1 cellular context compared by ENCODE assay signal in the genomic region with DNA sequence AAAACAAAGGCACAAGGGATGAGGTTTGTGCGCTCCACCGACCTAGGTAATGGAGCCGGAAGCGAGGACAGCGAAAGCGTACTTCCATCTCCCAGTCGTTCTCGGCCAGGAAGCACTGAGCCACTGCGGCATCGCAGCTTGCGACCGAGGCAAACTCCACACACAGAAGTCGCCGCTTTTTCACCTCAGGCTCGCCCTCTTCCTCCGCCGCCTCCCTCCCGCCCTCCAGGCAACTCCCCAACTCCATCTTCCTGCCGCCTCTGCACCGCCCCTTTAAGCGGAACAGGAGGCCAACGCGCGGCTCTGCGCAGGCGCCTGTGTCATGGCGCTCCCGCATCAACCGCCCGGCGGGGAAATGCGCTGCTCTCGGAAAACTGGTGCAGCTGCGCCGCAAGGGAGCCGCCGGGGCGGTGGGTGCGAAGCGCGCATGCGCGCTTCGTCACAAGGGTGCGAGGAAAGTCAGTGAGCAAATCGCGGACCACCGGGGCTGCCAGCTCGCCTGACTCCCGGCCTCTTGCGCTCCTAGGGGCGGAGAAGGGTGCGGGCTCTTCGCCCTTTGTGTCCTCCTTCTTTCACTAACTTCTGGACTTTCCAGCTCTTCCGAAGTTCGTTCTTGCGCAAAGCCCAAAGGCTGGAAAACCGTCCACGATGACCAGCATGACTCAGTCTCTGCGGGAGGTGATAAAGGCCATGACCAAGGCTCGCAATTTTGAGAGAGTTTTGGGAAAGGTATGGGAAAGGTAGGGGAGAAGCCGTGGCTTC.
TF ChIP-seq lines count a peak whose summit lies in the region.

ACOT13 (plus strand) TSS at position 462 of the 762 bp plus-strand sequence; CDS start at position 649, 187 bp downstream.
TDP2 (minus strand) TSS at position 284 of the 762 bp plus-strand sequence; CDS start at position 247, 37 bp downstream.

TF ChIP-seq in WTC11, 78 proteins besides CTCF, POLR2A, EP300 and RAD21 (continued from another document and continues in another):
- peak; percentile 80 for TF ChIP-seq FOXP4 (CRISPR knock-in tag; IDR thresholded peaks at IDR 0.05)
- no peak for TF ChIP-seq JAZF1 (CRISPR knock-in tag; IDR thresholded peaks at IDR 0.05)
- 0 out of 2 replicates have a peak, but pooled peaks have one; percentile 71 for TF ChIP-seq RELA (CRISPR knock-in tag; IDR thresholded peaks at IDR 0.05; ENCODE audit: borderline replicate concordance)
- 0 out of 2 replicates have a peak, but pooled peaks have one; percentile 74 for TF ChIP-seq JUN (CRISPR knock-in tag; IDR thresholded peaks at IDR 0.05)
- peak; percentile 94 for TF ChIP-seq FOXK1 (CRISPR knock-in tag; IDR thresholded peaks at IDR 0.05)
- TF ChIP-seq NFE2L1 (CRISPR knock-in tag; IDR thresholded peaks at IDR 0.05): peak; percentile 74; the same call in 1 of the 2 replicates
- no peak for TF ChIP-seq E2F1 (CRISPR knock-in tag; IDR thresholded peaks at IDR 0.05)
- TF ChIP-seq CBFB (CRISPR knock-in tag; IDR thresholded peaks at IDR 0.05; ENCODE audit: low read depth): 0 out of 2 replicates have a peak, but pooled peaks have one; percentile 75
- 0 out of 2 replicates have a peak, but pooled peaks have one; percentile 11 for TF ChIP-seq TP53 (CRISPR knock-in tag; IDR thresholded peaks at IDR 0.05)
- no peak for TF ChIP-seq ZNF396 (CRISPR knock-in tag; IDR thresholded peaks at IDR 0.05; ENCODE audit: borderline replicate concordance)
- TF ChIP-seq, protein P1, sequence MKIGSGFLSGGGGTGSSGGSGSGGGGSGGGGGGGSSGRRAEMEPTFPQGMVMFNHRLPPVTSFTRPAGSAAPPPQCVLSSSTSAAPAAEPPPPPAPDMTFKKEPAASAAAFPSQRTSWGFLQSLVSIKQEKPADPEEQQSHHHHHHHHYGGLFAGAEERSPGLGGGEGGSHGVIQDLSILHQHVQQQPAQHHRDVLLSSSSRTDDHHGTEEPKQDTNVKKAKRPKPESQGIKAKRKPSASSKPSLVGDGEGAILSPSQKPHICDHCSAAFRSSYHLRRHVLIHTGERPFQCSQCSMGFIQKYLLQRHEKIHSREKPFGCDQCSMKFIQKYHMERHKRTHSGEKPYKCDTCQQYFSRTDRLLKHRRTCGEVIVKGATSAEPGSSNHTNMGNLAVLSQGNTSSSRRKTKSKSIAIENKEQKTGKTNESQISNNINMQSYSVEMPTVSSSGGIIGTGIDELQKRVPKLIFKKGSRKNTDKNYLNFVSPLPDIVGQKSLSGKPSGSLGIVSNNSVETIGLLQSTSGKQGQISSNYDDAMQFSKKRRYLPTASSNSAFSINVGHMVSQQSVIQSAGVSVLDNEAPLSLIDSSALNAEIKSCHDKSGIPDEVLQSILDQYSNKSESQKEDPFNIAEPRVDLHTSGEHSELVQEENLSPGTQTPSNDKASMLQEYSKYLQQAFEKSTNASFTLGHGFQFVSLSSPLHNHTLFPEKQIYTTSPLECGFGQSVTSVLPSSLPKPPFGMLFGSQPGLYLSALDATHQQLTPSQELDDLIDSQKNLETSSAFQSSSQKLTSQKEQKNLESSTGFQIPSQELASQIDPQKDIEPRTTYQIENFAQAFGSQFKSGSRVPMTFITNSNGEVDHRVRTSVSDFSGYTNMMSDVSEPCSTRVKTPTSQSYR (CRISPR knock-in tag; IDR thresholded peaks at IDR 0.05): no peak; the same call in 1 of the 2 replicates
- no peak for TF ChIP-seq NR1H2 (CRISPR knock-in tag; IDR thresholded peaks at IDR 0.05)
- no peak for TF ChIP-seq NR2C2 (CRISPR knock-in tag; IDR thresholded peaks at IDR 0.05)
- no peak for TF ChIP-seq NFYB (CRISPR knock-in tag; conservative IDR thresholded peaks at IDR 0.05; ENCODE audit: low read depth)
- TF ChIP-seq SP1 (CRISPR knock-in tag; conservative IDR thresholded peaks at IDR 0.05): peak; percentile 90; the same call in 1 of the 2 replicates
- peak; percentile 93 for TF ChIP-seq ETV6 (CRISPR knock-in tag; IDR thresholded peaks at IDR 0.05)
- TF ChIP-seq, protein P2, sequence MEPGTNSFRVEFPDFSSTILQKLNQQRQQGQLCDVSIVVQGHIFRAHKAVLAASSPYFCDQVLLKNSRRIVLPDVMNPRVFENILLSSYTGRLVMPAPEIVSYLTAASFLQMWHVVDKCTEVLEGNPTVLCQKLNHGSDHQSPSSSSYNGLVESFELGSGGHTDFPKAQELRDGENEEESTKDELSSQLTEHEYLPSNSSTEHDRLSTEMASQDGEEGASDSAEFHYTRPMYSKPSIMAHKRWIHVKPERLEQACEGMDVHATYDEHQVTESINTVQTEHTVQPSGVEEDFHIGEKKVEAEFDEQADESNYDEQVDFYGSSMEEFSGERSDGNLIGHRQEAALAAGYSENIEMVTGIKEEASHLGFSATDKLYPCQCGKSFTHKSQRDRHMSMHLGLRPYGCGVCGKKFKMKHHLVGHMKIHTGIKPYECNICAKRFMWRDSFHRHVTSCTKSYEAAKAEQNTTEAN (CRISPR knock-in tag; IDR thresholded peaks at IDR 0.05): peak; percentile 79; the same call in 1 of the 2 replicates
- TF ChIP-seq ZNF423 (CRISPR knock-in tag; IDR thresholded peaks at IDR 0.05): peak; percentile 23; the same call in 1 of the 2 replicates
- no peak for TF ChIP-seq NR3C1 (CRISPR knock-in tag; conservative IDR thresholded peaks at IDR 0.05; ENCODE audit: low read depth)
- no peak for TF ChIP-seq ZNF263 (CRISPR knock-in tag; IDR thresholded peaks at IDR 0.05; ENCODE audit: low read depth)
- no peak for TF ChIP-seq OVOL2 (CRISPR knock-in tag; IDR thresholded peaks at IDR 0.05; ENCODE audit: borderline replicate concordance)
- 0 out of 2 replicates have a peak, but pooled peaks have one; percentile 67 for TF ChIP-seq ERG (CRISPR knock-in tag; IDR thresholded peaks at IDR 0.05)
- TF ChIP-seq, protein P3, sequence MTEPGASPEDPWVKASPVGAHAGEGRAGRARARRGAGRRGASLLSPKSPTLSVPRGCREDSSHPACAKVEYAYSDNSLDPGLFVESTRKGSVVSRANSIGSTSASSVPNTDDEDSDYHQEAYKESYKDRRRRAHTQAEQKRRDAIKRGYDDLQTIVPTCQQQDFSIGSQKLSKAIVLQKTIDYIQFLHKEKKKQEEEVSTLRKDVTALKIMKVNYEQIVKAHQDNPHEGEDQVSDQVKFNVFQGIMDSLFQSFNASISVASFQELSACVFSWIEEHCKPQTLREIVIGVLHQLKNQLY (CRISPR knock-in tag; IDR thresholded peaks at IDR 0.05): no peak
- TF ChIP-seq HMGA2 (CRISPR knock-in tag; IDR thresholded peaks at IDR 0.05): no peak
- peak; percentile 72; the same call in 1 of the 2 replicates for TF ChIP-seq USF1 (CRISPR knock-in tag; IDR thresholded peaks at IDR 0.05)
- TF ChIP-seq, protein P4, sequence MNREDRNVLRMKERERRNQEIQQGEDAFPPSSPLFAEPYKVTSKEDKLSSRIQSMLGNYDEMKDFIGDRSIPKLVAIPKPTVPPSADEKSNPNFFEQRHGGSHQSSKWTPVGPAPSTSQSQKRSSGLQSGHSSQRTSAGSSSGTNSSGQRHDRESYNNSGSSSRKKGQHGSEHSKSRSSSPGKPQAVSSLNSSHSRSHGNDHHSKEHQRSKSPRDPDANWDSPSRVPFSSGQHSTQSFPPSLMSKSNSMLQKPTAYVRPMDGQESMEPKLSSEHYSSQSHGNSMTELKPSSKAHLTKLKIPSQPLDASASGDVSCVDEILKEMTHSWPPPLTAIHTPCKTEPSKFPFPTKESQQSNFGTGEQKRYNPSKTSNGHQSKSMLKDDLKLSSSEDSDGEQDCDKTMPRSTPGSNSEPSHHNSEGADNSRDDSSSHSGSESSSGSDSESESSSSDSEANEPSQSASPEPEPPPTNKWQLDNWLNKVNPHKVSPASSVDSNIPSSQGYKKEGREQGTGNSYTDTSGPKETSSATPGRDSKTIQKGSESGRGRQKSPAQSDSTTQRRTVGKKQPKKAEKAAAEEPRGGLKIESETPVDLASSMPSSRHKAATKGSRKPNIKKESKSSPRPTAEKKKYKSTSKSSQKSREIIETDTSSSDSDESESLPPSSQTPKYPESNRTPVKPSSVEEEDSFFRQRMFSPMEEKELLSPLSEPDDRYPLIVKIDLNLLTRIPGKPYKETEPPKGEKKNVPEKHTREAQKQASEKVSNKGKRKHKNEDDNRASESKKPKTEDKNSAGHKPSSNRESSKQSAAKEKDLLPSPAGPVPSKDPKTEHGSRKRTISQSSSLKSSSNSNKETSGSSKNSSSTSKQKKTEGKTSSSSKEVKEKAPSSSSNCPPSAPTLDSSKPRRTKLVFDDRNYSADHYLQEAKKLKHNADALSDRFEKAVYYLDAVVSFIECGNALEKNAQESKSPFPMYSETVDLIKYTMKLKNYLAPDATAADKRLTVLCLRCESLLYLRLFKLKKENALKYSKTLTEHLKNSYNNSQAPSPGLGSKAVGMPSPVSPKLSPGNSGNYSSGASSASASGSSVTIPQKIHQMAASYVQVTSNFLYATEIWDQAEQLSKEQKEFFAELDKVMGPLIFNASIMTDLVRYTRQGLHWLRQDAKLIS (CRISPR knock-in tag; IDR thresholded peaks at IDR 0.05; ENCODE audit: borderline replicate concordance): no peak
- TF ChIP-seq TEAD4 (CRISPR knock-in tag; IDR thresholded peaks at IDR 0.05): no peak
- no peak for TF ChIP-seq ZNF532 (CRISPR knock-in tag; IDR thresholded peaks at IDR 0.05; ENCODE audit: borderline replicate concordance)
- peak; percentile 70 for TF ChIP-seq GABPB1 (CRISPR knock-in tag; IDR thresholded peaks at IDR 0.05)
- TF ChIP-seq, protein P5, sequence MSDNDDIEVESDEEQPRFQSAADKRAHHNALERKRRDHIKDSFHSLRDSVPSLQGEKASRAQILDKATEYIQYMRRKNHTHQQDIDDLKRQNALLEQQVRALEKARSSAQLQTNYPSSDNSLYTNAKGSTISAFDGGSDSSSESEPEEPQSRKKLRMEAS (CRISPR knock-in tag; IDR thresholded peaks at IDR 0.05): peak; percentile 95
- no peak for TF ChIP-seq ZNF138 (CRISPR knock-in tag; conservative IDR thresholded peaks at IDR 0.05)
- no peak for TF ChIP-seq ZNF671 (CRISPR knock-in tag; IDR thresholded peaks at IDR 0.05)
